Comparison of ENCODE assay signal across 9 cellular contexts in genomic region chr19:55406091-55406868, GRCh38. TPM values are rescaled to one million over a fixed set of nuclear protein-coding genes. Genes with fewer than 3 reads are reported as not detected.
DNase-seq lines count a peak whose midpoint lies in the region; ATAC-seq and TF ChIP-seq lines count a peak whose summit lies in the region.
"Had no signal": no experiment of that assay in that cellular context is flagged by ENCODE, and none has a peak within 500 bp of the region (broad histone marks: within the 10 kb centered on the region; RNA-seq: fewer than 3 reads in every experiment).

No MANE protein-coding gene starts in this region.

- H3K27ac Mint-ChIP-seq in CD8-positive, alpha-beta T cell: peak overlapping the region; percentile 71

- no peaks in the 10 kb centered on the region for H3K27me3 ChIP-seq in CD8-positive, alpha-beta T cell (ENCODE audit: insufficient read depth, low read length)
- no peaks in the 10 kb centered on the region for H3K27me3 ChIP-seq in effector memory CD4-positive, alpha-beta T cell (replicated peaks; ENCODE audit: control insufficient read depth, insufficient read depth, low read length, poor library complexity, severe bottlenecking)
- H3K27me3 ChIP-seq in neutrophil: no peaks in the 10 kb centered on the region

- H3K9me3 Mint-ChIP-seq in CD8-positive, alpha-beta T cell: peaks cover 8% of the 10 kb centered on the region

- peaks cover 46% of the 10 kb centered on the region for H3K36me3 Mint-ChIP-seq in CD8-positive, alpha-beta T cell

- peaks cover 21% of the 10 kb centered on the region for H3K4me1 ChIP-seq in CD8-positive, alpha-beta T cell (ENCODE audit: insufficient read depth, low read length)
- H3K4me1 ChIP-seq in effector memory CD4-positive, alpha-beta T cell (ENCODE audit: control insufficient read depth, insufficient read depth, low read length, poor library complexity, severe bottlenecking): peaks cover 14% of the 10 kb centered on the region
- H3K4me1 ChIP-seq in neutrophil (ENCODE audit: control insufficient read depth in 1 of 2, insufficient read depth in 1 of 2, low read depth in 1 of 2, low read length in 1 of 2): peaks cover 25 to 26% of the 10 kb centered on the region in 2 experiments

- H3K27ac ChIP-seq in CD8-positive, alpha-beta T cell (ENCODE audit: low read depth, low read length): no peak overlapping the region
- no peak overlapping the region for H3K27ac ChIP-seq in effector memory CD4-positive, alpha-beta T cell (ENCODE audit: insufficient read depth, low read length, poor library complexity, severe bottlenecking)
- H3K27ac ChIP-seq in neutrophil: peak overlapping the region; percentile 100

- DNase-seq in CD8-positive, alpha-beta T cell: no peak
- DNase-seq in NB4 (ENCODE audit: low read depth) (no peak), RKO (ENCODE audit: low spot score) (no peak), hippocampal formation (lab: John Stamatoyannopoulos, UW) (no peak), H4 (ENCODE audit: low spot score) (no peak)
- DNase-seq in effector memory CD4-positive, alpha-beta T cell: no peak
- no peak for DNase-seq in stimulated activated CD4-positive, alpha-beta T cell treated with anti-CD3 and anti-CD28 coated beads, Interleukin-4, amount 100 ng/mL, for 1 hour
- DNase-seq: NCI-H2081 had no signal

- TF ChIP-seq POLR2A in NB4 (IDR thresholded peaks at IDR 0.05; ENCODE audit: extremely low read depth, insufficient read length): no peak

- no peaks in the 10 kb centered on the region for H3K27me3 Mint-ChIP-seq in CD8-positive, alpha-beta T cell (ENCODE audit: low read depth)

- CTCF ChIA-PET in CD8-positive, alpha-beta T cell (lab: Charles Lee): interaction anchor here (1.1 to 1.5 kb wide), 3 partner anchors 12 to 105 kb away, joined by 3 to 7 read pairs (median 3); no protein-coding TSS in a partner anchor

- POLR2A ChIA-PET in CD8-positive, alpha-beta T cell (lab: Charles Lee): interaction anchor here (0.7 to 5.3 kb wide), 6 partner anchors 11 to 289 kb away, joined by 3 to 56 read pairs (median 5); partner anchors contain the start of genes PPP1R12C, RPL28 and TMEM238

- peak overlapping the region; percentile 64 for H3K4me3 ChIP-seq in CD8-positive, alpha-beta T cell (ENCODE audit: low read depth, low read length)
- H3K4me3 ChIP-seq in NB4 (ENCODE audit: low read depth, low read length) (peak overlapping the region; percentile 82), neutrophil (ENCODE audit: low read depth in 1 of 2, low read length in 1 of 2) (peak overlapping the region; percentile 76 to 89)
- H3K4me3 ChIP-seq in effector memory CD4-positive, alpha-beta T cell (ENCODE audit: insufficient read depth, low read depth, low read length, poor library complexity, severe bottlenecking): peak overlapping the region; percentile 85

- peaks cover 20% of the 10 kb centered on the region for H3K36me3 ChIP-seq in CD8-positive, alpha-beta T cell (ENCODE audit: insufficient read depth, low read length)
- peaks cover 29% of the 10 kb centered on the region for H3K36me3 ChIP-seq in effector memory CD4-positive, alpha-beta T cell (ENCODE audit: control insufficient read depth, insufficient read depth, low read length)
- H3K36me3 ChIP-seq in neutrophil: peaks cover 29% of the 10 kb centered on the region

- H3K9me3 ChIP-seq in CD8-positive, alpha-beta T cell (ENCODE audit: low read length): no peaks in the 10 kb centered on the region
- H3K9me3 ChIP-seq in effector memory CD4-positive, alpha-beta T cell (ENCODE audit: control insufficient read depth, low read length): no peaks in the 10 kb centered on the region
- H3K9me3 ChIP-seq in neutrophil: no peaks in the 10 kb centered on the region

- no peak for TF ChIP-seq CTCF in CD8-positive, alpha-beta T cell (IDR thresholded peaks at IDR 0.05)
- no peak for TF ChIP-seq CTCF in NB4 (IDR thresholded peaks at IDR 0.05; ENCODE audit: low read depth, low read length)
- TF ChIP-seq CTCF in neutrophil (IDR thresholded peaks at IDR 0.05): no peak

- peak overlapping the region; percentile 95 for H3K4me3 Mint-ChIP-seq in CD8-positive, alpha-beta T cell

- peaks cover 28% of the 10 kb centered on the region for H3K4me1 Mint-ChIP-seq in CD8-positive, alpha-beta T cell (ENCODE audit: low read depth)

- no peak for ATAC-seq in CD8-positive, alpha-beta T cell

- intact Hi-C loops in CD8-positive, alpha-beta T cell (cut with DNase I, micrococcal nuclease): loop anchor here (5.0 to 10.0 kb wide), 4 partner anchors 124 to 321 kb away; partner anchors contain the start of genes BRSK1 (in 1 of the 2), HSPBP1 (in 1 of the 2), ZNF580 (in 1 of the 2) and ZNF581 (in 1 of the 2)

RNA-seq across cellular contexts. Expression of gene UBE2S, which starts 1.3 kb away (rescaled TPM):
- 10 to 100 TPM; 99.4 TPM for total RNA-seq in CD8-positive, alpha-beta T cell
- 284 and 324 TPM in 2 replicates for total RNA-seq in H4 (2014; rRNA removed; shearing (Covaris generic))

RNA-seq across cellular contexts. Expression of gene RPL28, which starts 20.5 kb away (rescaled TPM):
- 1,000 to 10,000 TPM; 4,227 to 4,270 TPM for total RNA-seq in CD8-positive, alpha-beta T cell
- 1,100 and 1,282 TPM in 2 replicates for total RNA-seq in H4 (2014; rRNA removed; shearing (Covaris generic))

RNA-seq across cellular contexts. Expression of gene TMEM238, which starts 22.2 kb away (rescaled TPM):
- total RNA-seq in CD8-positive, alpha-beta T cell: 10 to 100 TPM; 12.9 to 13.4 TPM
- total RNA-seq in H4 (2014; rRNA removed; shearing (Covaris generic)): not detected in 2 replicates

RNA-seq across cellular contexts. Expression of gene TMEM190, which starts 29.7 kb away (rescaled TPM):
- total RNA-seq in CD8-positive, alpha-beta T cell: not detected
- not detected in 2 replicates for total RNA-seq in H4 (2014; rRNA removed; shearing (Covaris generic))

RNA-seq across cellular contexts. Expression of gene IL11, which starts 36.0 kb away (rescaled TPM):
- total RNA-seq in CD8-positive, alpha-beta T cell: 1 to 10 TPM in 1 of 2 experiments, under 1 TPM in 1; 0.28 to 1.0 TPM
- total RNA-seq in H4 (2014; rRNA removed; shearing (Covaris generic)): 1.4 and 1.8 TPM in 2 replicates

Comparison
In these comparisons a context has a peak if more than half of its experiments do, and no peak if none do; other contexts are left out.
1. RNA of gene TMEM238, which starts 22.2 kb away (total RNA-seq): 12.9 to 13.4 TPM in CD8-positive, alpha-beta T cell; not detected in H4; every median in the first group is over 10 times any median in the second.
2. Peak in every context shown above with its lines, with median percentiles within 50 percentile points of each other: H3K4me3 ChIP-seq.